ENCODE assay signal across 22 cellular contexts in genomic region chr10:44182909-44183308, GRCh38.
"Had no signal": no experiment of that assay in that cellular context is flagged by ENCODE, and none has a peak within 500 bp of the region (broad histone marks: within the 10 kb centered on the region; RNA-seq: fewer than 3 reads in every experiment).

No MANE protein-coding gene starts in this region.

- H3K36me3 Mint-ChIP-seq: immature natural killer cell, memory B cell had no signal

- DNase-seq: dermis blood vessel endothelial cell; dorsolateral prefrontal cortex; effector CD4-positive, alpha-beta T cell; effector memory CD4-positive, alpha-beta T cell; foreskin keratinocyte; heart left ventricle; hypothalamus; immature natural killer cell; islet precursor cell; kidney; kidney glomerular epithelial cell; left colon; left lung; left ventricle myocardium superior; lower lobe of right lung; mesendoderm; midbrain had no signal

- H2AFZ ChIP-seq: hepatocyte had no signal

- H3K4me2 ChIP-seq: hepatocyte had no signal

- H3K27ac ChIP-seq: coronary artery, dorsolateral prefrontal cortex, esophagus muscularis mucosa, foreskin keratinocyte, gastroesophageal sphincter, heart left ventricle, hepatocyte, left lung, lower lobe of right lung had no signal

- H3K79me2 ChIP-seq: hepatocyte had no signal

- H3K4me1 ChIP-seq: foreskin keratinocyte, left lung, lower lobe of right lung had no signal

- ATAC-seq: foreskin keratinocyte, gastroesophageal sphincter, heart left ventricle, left colon, left lung, left ventricle myocardium superior, lower lobe of right lung had no signal

- H3K4me3 ChIP-seq: coronary artery, dorsolateral prefrontal cortex, esophagus muscularis mucosa, gastroesophageal sphincter, heart left ventricle, hepatocyte, left lung, lower lobe of right lung had no signal

- H3K4me3 Mint-ChIP-seq: immature natural killer cell, memory B cell had no signal

- H3K9me3 ChIP-seq: esophagus muscularis mucosa, gastroesophageal sphincter, heart left ventricle, left lung, lower lobe of right lung had no signal

- H3K27me3 ChIP-seq: esophagus muscularis mucosa, foreskin keratinocyte, gastroesophageal sphincter, heart left ventricle, hepatocyte, left lung had no signal

- H3K4me1 Mint-ChIP-seq: immature natural killer cell, memory B cell had no signal

- H3K36me3 ChIP-seq: esophagus muscularis mucosa, gastroesophageal sphincter, heart left ventricle, left lung, lower lobe of right lung had no signal

- H3K27ac Mint-ChIP-seq: immature natural killer cell, memory B cell had no signal

- H3K9me3 Mint-ChIP-seq: immature natural killer cell had no signal
